In the genomic region with DNA sequence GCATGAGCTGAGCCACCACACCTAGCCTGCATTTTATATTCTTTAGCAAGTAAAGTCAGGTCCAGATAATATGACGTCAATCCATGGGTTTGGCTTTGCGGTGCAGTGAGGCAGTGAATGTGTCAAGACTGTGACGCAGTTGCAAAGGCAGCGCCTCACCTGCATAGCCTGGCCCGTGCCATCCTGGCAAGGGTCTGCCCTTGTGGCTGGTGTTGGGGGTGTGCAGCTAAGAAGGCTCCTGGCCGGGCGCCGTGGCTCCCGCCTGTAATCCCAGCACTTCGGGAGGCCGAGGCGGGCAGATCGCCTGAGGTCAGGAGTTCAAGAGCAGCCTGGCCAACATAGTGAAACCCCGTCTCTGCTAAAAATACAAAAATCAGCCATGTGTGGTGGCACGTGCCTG, we compare ENCODE assay signal across 18 cellular contexts. TPM values are rescaled to one million over a fixed set of nuclear protein-coding genes. Genes with fewer than 3 reads are reported as not detected.
"Had no signal": no experiment of that assay in that cellular context is flagged by ENCODE, and none has a peak within 500 bp of the region (broad histone marks: within the 10 kb centered on the region; RNA-seq: fewer than 3 reads in every experiment).

No MANE protein-coding gene starts in this region.

- H3K27me3 Mint-ChIP-seq: activated CD8-positive, alpha-beta memory T cell treated with anti-CD3 and anti-CD28 coated beads, Interleukin-2, amount 10 ng/mL, durations not matched to agents 7 days and 5 days; naive thymus-derived CD8-positive, alpha-beta T cell; stimulated activated naive CD8-positive, alpha-beta T cell treated with anti-CD3 and anti-CD28 coated beads, Interleukin-15, amount 100 ng/mL, for 72 hours; T-helper 17 cell had no signal

- ATAC-seq: activated CD8-positive, alpha-beta memory T cell treated with anti-CD3 and anti-CD28 coated beads, Interleukin-2, amount 10 ng/mL, durations not matched to agents 7 days and 5 days; gastroesophageal sphincter; naive thymus-derived CD8-positive, alpha-beta T cell; stimulated activated naive CD8-positive, alpha-beta T cell treated with anti-CD3 and anti-CD28 coated beads, Interleukin-15, amount 100 ng/mL, for 72 hours; T-helper 17 cell had no signal

- H3K9me3 Mint-ChIP-seq: activated T-helper 1 cell treated with anti-CD3 and anti-CD28 coated beads, Interleukin-12 subunit alpha, Interleukin-12 subunit beta, Interleukin-2, Interleukin-4 antibody, amounts not matched to agents 30 ng/mL and 10 ng/mL and 1 ng/mL, durations not matched to agents 14 hours and 24 hours and 36 hours; naive thymus-derived CD8-positive, alpha-beta T cell; stimulated activated naive CD8-positive, alpha-beta T cell treated with anti-CD3 and anti-CD28 coated beads, Interleukin-15, amount 100 ng/mL, for 72 hours had no signal

- H3K4me3 Mint-ChIP-seq: activated CD8-positive, alpha-beta memory T cell treated with anti-CD3 and anti-CD28 coated beads, Interleukin-2, amount 10 ng/mL, durations not matched to agents 7 days and 5 days; activated T-helper 1 cell treated with anti-CD3 and anti-CD28 coated beads, Interleukin-12 subunit alpha, Interleukin-12 subunit beta, Interleukin-2, Interleukin-4 antibody, amounts not matched to agents 30 ng/mL and 10 ng/mL and 1 ng/mL, durations not matched to agents 14 hours and 24 hours and 36 hours; naive thymus-derived CD8-positive, alpha-beta T cell; stimulated activated naive CD8-positive, alpha-beta T cell treated with anti-CD3 and anti-CD28 coated beads, Interleukin-15, amount 100 ng/mL, for 72 hours; T-helper 17 cell had no signal

- H3K27me3 ChIP-seq: gastroesophageal sphincter, heart right ventricle had no signal

- FAIRE-seq: astrocyte, bronchial epithelial cell had no signal

- H3K27ac Mint-ChIP-seq: activated T-helper 1 cell treated with anti-CD3 and anti-CD28 coated beads, Interleukin-12 subunit alpha, Interleukin-12 subunit beta, Interleukin-2, Interleukin-4 antibody, amounts not matched to agents 30 ng/mL and 10 ng/mL and 1 ng/mL, durations not matched to agents 14 hours and 24 hours and 36 hours; T-helper 17 cell had no signal

- H3K4me3 ChIP-seq: gastroesophageal sphincter, heart right ventricle, skin epidermis had no signal

- H3K27ac ChIP-seq: heart right ventricle, WERI-Rb-1 had no signal

- H3K9me3 ChIP-seq: gastroesophageal sphincter, heart right ventricle had no signal

- DNase-seq: activated CD8-positive, alpha-beta memory T cell treated with anti-CD3 and anti-CD28 coated beads, Interleukin-2, amount 10 ng/mL, durations not matched to agents 7 days and 5 days; activated naive CD4-positive, alpha-beta T cell; heart right ventricle; left colon; naive thymus-derived CD8-positive, alpha-beta T cell; stimulated activated CD4-positive, alpha-beta T cell treated with anti-CD3 and anti-CD28 coated beads, Interleukin-4, amount 100 ng/mL, for 24 hours; stimulated activated naive CD8-positive, alpha-beta T cell treated with anti-CD3 and anti-CD28 coated beads, Interleukin-15, amount 100 ng/mL, for 72 hours; T-helper 17 cell; WERI-Rb-1 had no signal

RNA-seq across cellular contexts. Expression of a gene that starts 28.2 kb away (rescaled TPM):
- total RNA-seq: bronchial epithelial cell, cerebellum, dermis microvascular lymphatic vessel endothelial cell, epithelial cell of proximal tubule, temporal lobe had no signal
